Comparison of ENCODE assay signal across 16 cellular contexts in the genomic region with DNA sequence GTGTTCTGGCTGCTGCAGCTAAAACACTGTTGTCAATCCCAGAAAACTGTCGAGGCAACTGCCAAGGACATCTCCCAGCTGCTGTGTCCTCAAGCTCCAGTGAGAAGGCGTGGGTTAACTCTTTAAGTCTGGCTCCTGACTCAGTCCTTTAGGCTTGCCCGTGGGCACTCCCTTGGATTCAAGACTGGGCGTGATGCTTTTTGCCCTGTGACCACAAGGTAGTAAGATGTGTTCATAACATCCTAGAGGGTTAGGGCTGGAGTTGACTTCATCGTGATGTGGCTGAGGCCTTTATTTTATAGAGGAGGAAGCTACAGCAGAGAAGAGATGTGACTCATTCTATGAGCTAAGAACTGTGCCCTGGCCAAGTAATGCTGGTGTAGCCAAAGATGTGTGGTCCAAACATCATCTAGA. TPM values are rescaled to one million over a fixed set of nuclear protein-coding genes. Genes with fewer than 3 reads are reported as not detected.
DNase-seq lines count a peak whose midpoint lies in the region; ATAC-seq and TF ChIP-seq lines count a peak whose summit lies in the region.
"Had no signal": no experiment of that assay in that cellular context is flagged by ENCODE, and none has a peak within 500 bp of the region (broad histone marks: within the 10 kb centered on the region; RNA-seq: fewer than 3 reads in every experiment).

No MANE protein-coding gene starts in this region.

- H3K9me3 Mint-ChIP-seq in osteocyte (ENCODE audit: unreplicated experiment), result no peaks in the 10 kb centered on the region
- H3K9me3 Mint-ChIP-seq: WTC11 had no signal

- ATAC-seq in lower lobe of right lung (peak; percentile 29 to 47), HG03432 (IDR thresholded peaks at IDR 0.05; ENCODE audit: unreplicated experiment) (no peak), GM19324 (IDR thresholded peaks at IDR 0.05; ENCODE audit: low FRiP score, unreplicated experiment) (no peak)
- ATAC-seq: WTC11 had no signal

- DNase-seq in AG04450 (ENCODE audit: low read depth, low spot score) (peak; percentile 76), LoVo (ENCODE audit: low spot score) (peak; percentile 77), colonic mucosa (no peak), lower lobe of right lung (no peak), osteocyte (ENCODE audit: extremely low spot score, unreplicated experiment) (no peak), NCI-H187 treated with DMSO at 0.1 percent for 48 hours (lab: John Stamatoyannopoulos, UW) (no peak)
- DNase-seq: activated effector memory CD4-positive, alpha-beta T cell treated with Interleukin-2 at 50 U/mL for 16 hours; NCI-H1930; PC-9; stimulated activated CD4-positive, alpha-beta T cell treated with anti-CD3 and anti-CD28 coated beads, Interleukin-2, amount 100 ng/mL, for 48 hours; substantia nigra had no signal

- H3K27me3 Mint-ChIP-seq in osteocyte (ENCODE audit: unreplicated experiment), result peaks cover 2% of the 10 kb centered on the region

- CTCF ChIA-PET in AG04450 (lab: Charles Lee), result interaction anchor here (0.9 to 1.0 kb wide), 2 partner anchors 65 to 111 kb away, joined by 3 to 5 read pairs; no protein-coding TSS in a partner anchor

- no peak overlapping the region for H3K4me3 Mint-ChIP-seq in osteocyte (ENCODE audit: unreplicated experiment)
- H3K4me3 Mint-ChIP-seq: WTC11 had no signal

- POLR2A ChIA-PET in AG04450 (lab: Yijun Ruan, JAX), result interaction anchor here (0.9 to 1.8 kb wide), 6 partner anchors 8 to 129 kb away, joined by 3 to 16 read pairs (median 6); no protein-coding TSS in a partner anchor

- no peak overlapping the region for H3K9ac ChIP-seq in colonic mucosa (ENCODE audit: low read depth in 2 of 2, low read length in 2 of 2)
- H3K9ac ChIP-seq: BLaER1 treated with 17β-estradiol and CSF1 and Interleukin-3, amounts not matched to agents 10 nM and 100 nM had no signal

- no peaks in the 10 kb centered on the region for H3K36me3 Mint-ChIP-seq in osteocyte (ENCODE audit: unreplicated experiment)
- H3K36me3 Mint-ChIP-seq: WTC11 had no signal

- no peak overlapping the region for H3K27ac Mint-ChIP-seq in osteocyte (ENCODE audit: unreplicated experiment)
- H3K27ac Mint-ChIP-seq: WTC11 had no signal

- peak overlapping the region; percentile 68 for H3K27ac ChIP-seq in AG04450 (ENCODE audit: low read depth, low read length)
- peak overlapping the region; percentile 28 for H3K27ac ChIP-seq in colonic mucosa
- no peak overlapping the region for H3K27ac ChIP-seq in lower lobe of right lung
- H3K27ac ChIP-seq: BLaER1 treated with 17β-estradiol and CSF1 and Interleukin-3, amounts not matched to agents 10 nM and 100 nM; PC-9 had no signal

- intact Hi-C loops in colonic mucosa (cut with DNase I), result no loop called here
- intact Hi-C loops in lower lobe of right lung (cut with DNase I), result no loop called here

- H3K4me1 Mint-ChIP-seq in osteocyte (ENCODE audit: unreplicated experiment), result no peaks in the 10 kb centered on the region
- H3K4me1 Mint-ChIP-seq: WTC11 had no signal

- H3K4me3 ChIP-seq in AG04450 (ENCODE audit: low read depth, low read length) (no peak overlapping the region), colonic mucosa (no peak overlapping the region), lower lobe of right lung (no peak overlapping the region)
- H3K4me3 ChIP-seq: BLaER1 treated with 17β-estradiol and CSF1 and Interleukin-3, amounts not matched to agents 10 nM and 100 nM; PC-9 had no signal

- no peaks in the 10 kb centered on the region for H3K36me3 ChIP-seq in colonic mucosa
- no peaks in the 10 kb centered on the region for H3K36me3 ChIP-seq in lower lobe of right lung
- H3K36me3 ChIP-seq: BLaER1 treated with 17β-estradiol and CSF1 and Interleukin-3, amounts not matched to agents 10 nM and 100 nM had no signal

- no peaks in the 10 kb centered on the region for H3K27me3 ChIP-seq in AG04450 (ENCODE audit: control insufficient read depth, insufficient read depth, low read length)
- no peaks in the 10 kb centered on the region for H3K27me3 ChIP-seq in colonic mucosa
- H3K27me3 ChIP-seq in lower lobe of right lung (ENCODE audit: low read depth), result no peaks in the 10 kb centered on the region
- H3K27me3 ChIP-seq: BLaER1 treated with 17β-estradiol and CSF1 and Interleukin-3, amounts not matched to agents 10 nM and 100 nM had no signal

- H3K4me1 ChIP-seq in colonic mucosa (no peaks in the 10 kb centered on the region), lower lobe of right lung (no peaks in the 10 kb centered on the region)
- H3K4me1 ChIP-seq: BLaER1 treated with 17β-estradiol and CSF1 and Interleukin-3, amounts not matched to agents 10 nM and 100 nM had no signal

- TF ChIP-seq CTCF in AG04450 (IDR thresholded peaks at IDR 0.05; ENCODE audit: low read depth, low read length), result no peak
- no peak for TF ChIP-seq CTCF in colonic mucosa (IDR thresholded peaks at IDR 0.05)
- TF ChIP-seq CTCF in lower lobe of right lung (IDR thresholded peaks at IDR 0.05), result no peak
- no peak for TF ChIP-seq CTCF in osteocyte (IDR thresholded peaks at IDR 0.05)

- H3K9me3 ChIP-seq in AG04450 (ENCODE audit: control insufficient read depth, insufficient read depth, low read length) (no peaks in the 10 kb centered on the region; the same call in none of the 2 replicates), colonic mucosa (no peaks in the 10 kb centered on the region), lower lobe of right lung (no peaks in the 10 kb centered on the region)

RNA-seq across cellular contexts. Expression of a gene that starts 50.9 kb away (rescaled TPM):
- 0.36 and 0.69 TPM in 2 replicates for polyA plus RNA-seq in AG04450 (2011; rRNA removed)
- 0.74 and 0.97 TPM in 2 replicates for polyA minus RNA-seq in AG04450 (2011; rRNA and poly(A)+ RNA removed)
- under 1 TPM in 1 of 2 donors, not detected in 1; 0.45 TPM for total RNA-seq in colonic mucosa
- 2.2 TPM for total RNA-seq in lower lobe of right lung
- total RNA-seq in osteocyte, result not detected in 2 replicates
- total RNA-seq: HT-29, PC-9 had no signal

Comparison
In these comparisons a context has a peak if more than half of its experiments do, and no peak if none do; other contexts are left out.
1. DNase-seq: peak in AG04450 (single experiment) and LoVo (single experiment); none in colonic mucosa (single experiment), lower lobe of right lung (single experiment), osteocyte (single experiment) and NCI-H187 treated with DMSO at 0.1 percent for 48 hours (single experiment).
2. ATAC-seq: peak in lower lobe of right lung (2 of 2); none in HG03432 (single experiment) and GM19324 (single experiment).